Comparison of ENCODE assay signal across 1 cellular context in the genomic region with DNA sequence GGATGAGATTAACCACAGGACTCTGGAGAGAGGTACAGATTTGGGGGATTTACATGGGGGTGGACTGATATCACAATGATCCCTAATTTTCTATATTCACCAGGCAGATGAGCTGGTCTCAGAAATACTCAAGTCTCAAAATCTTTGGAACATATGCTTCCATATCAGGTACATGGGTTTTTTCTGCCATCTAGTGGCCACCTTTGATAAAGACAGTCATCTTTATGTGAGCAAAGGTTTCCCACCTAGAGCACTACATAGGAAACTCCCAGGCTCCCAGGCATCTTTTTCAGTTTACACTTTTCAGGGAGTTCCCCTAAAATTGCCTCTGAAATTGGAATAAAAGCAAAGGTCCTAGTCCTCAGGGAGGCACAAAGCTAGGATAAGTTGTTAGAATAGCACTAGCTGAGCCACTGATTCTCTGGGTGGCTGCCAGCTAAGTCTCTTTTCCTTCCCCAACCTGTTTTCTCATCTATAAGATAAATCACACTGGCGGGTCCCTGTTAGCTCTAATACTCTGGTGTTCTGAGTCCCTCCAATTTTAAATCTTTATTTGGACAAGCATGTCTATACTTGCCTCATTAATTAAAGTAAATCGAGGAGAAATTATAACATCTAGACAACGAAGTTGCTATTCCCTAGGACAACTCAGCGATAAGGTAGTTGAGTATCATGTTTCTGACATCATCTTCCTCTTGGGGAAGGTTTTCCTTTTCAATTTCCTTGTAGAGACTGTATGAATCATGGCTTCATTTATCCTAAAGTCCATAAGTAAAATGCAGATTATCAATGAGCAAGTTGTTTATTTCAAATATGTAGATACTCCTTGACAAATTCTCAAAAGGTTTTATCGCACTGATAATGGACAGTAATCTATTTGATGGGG.
TF ChIP-seq lines count a peak whose summit lies in the region.

No MANE protein-coding gene starts in this region.

TF ChIP-seq in HEK293T, 16 proteins besides CTCF, POLR2A, EP300 and RAD21 (continued from another document):
- TF ChIP-seq ZNF384 (IDR thresholded peaks at IDR 0.05) (no peak), LEF1 (IDR thresholded peaks at IDR 0.05; ENCODE audit: borderline replicate concordance) (no peak), SP1 (IDR thresholded peaks at IDR 0.05) (no peak), L3MBTL2 (conservative IDR thresholded peaks at IDR 0.05) (no peak), SUZ12 (IDR thresholded peaks at IDR 0.05) (no peak), BHLHE40 (IDR thresholded peaks at IDR 0.05; ENCODE audit: borderline replicate concordance) (no peak), ARNT (IDR thresholded peaks at IDR 0.05) (no peak)
- TF ChIP-seq, protein P1, sequence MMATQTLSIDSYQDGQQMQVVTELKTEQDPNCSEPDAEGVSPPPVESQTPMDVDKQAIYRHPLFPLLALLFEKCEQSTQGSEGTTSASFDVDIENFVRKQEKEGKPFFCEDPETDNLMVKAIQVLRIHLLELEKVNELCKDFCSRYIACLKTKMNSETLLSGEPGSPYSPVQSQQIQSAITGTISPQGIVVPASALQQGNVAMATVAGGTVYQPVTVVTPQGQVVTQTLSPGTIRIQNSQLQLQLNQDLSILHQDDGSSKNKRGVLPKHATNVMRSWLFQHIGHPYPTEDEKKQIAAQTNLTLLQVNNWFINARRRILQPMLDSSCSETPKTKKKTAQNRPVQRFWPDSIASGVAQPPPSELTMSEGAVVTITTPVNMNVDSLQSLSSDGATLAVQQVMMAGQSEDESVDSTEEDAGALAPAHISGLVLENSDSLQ (IDR thresholded peaks at IDR 0.05), result no peak
